24 cellular contexts compared by ENCODE assay signal in the genomic region with DNA sequence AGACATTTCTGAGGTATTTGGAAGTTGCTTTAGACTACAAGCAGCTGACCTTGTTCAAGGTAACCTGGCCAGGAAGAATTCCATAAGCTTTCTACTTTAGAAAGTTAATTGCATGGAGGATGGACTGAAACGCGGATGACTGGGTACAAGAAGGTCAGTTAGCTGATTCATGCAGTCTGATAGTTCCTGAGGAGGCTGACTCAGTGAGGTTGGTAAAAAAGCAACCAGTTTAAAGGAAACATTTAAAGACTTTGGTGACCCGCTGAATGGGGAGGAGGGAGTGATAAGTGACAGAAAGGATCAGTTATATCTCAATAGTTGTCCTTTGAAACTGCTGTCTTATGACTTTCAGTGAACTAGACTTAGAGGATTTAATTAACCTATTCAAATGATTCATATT.
DNase-seq lines count a peak whose midpoint lies in the region; FAIRE-seq and TF ChIP-seq lines count a peak whose summit lies in the region.
"Had no signal": no experiment of that assay in that cellular context is flagged by ENCODE, and none has a peak within 500 bp of the region (broad histone marks: within the 10 kb centered on the region; RNA-seq: fewer than 3 reads in every experiment).

No MANE protein-coding gene starts in this region.

- WGBS in mesendoderm (ENCODE audit: extremely low coverage, insufficient coverage, low lambda C conversion rate): no CpG with 5 or more reads among the region's 3 CpGs

- TF ChIP-seq CTCF in choroid plexus epithelial cell (conservative IDR thresholded peaks at IDR 0.05; ENCODE audit: low read depth, low read length): no peak
- no peak for TF ChIP-seq CTCF in tibial artery (IDR thresholded peaks at IDR 0.05)
- no peak for TF ChIP-seq CTCF in D721Med (IDR thresholded peaks at IDR 0.05; ENCODE audit: insufficient read depth, missing control alignments)

- H3K79me2 ChIP-seq in mesendoderm (ENCODE audit: control insufficient read depth, insufficient read depth, low read length): no peaks in the 10 kb centered on the region

- no peaks in the 10 kb centered on the region for H3K79me1 ChIP-seq in mesendoderm (ENCODE audit: low read length)

- no peak overlapping the region for H3K18ac ChIP-seq in mesendoderm (ENCODE audit: low read length)

- no peak overlapping the region for H2BK5ac ChIP-seq in mesendoderm (ENCODE audit: low read length)

- no peak overlapping the region for H2BK120ac ChIP-seq in mesendoderm (ENCODE audit: low read depth, low read length)

- no peaks in the 10 kb centered on the region for H3K27me3 ChIP-seq in mesendoderm (ENCODE audit: insufficient read depth, low read length, poor library complexity)
- H3K27me3 ChIP-seq in tibial artery: no peaks in the 10 kb centered on the region
- H3K27me3 ChIP-seq: colonic mucosa, gastroesophageal sphincter, ovary, sigmoid colon, SJSA1, upper lobe of right lung had no signal

- H4K5ac ChIP-seq in mesendoderm (ENCODE audit: low read length): no peak overlapping the region

- no peak overlapping the region for H4K8ac ChIP-seq in mesendoderm (ENCODE audit: low read depth, low read length)

- H3K9ac ChIP-seq in mesendoderm (ENCODE audit: low read length): no peak overlapping the region

- H3K4me3 ChIP-seq in choroid plexus epithelial cell (ENCODE audit: low read depth, low read length) (no peak overlapping the region), mesendoderm (ENCODE audit: low read length) (no peak overlapping the region), tibial artery (no peak overlapping the region)
- H3K4me3 ChIP-seq: colonic mucosa, gastroesophageal sphincter, ovary, sigmoid colon, SJSA1, upper lobe of right lung had no signal

- H3K23ac ChIP-seq in mesendoderm (ENCODE audit: low read length): no peak overlapping the region

- no peak overlapping the region for H3K4me2 ChIP-seq in mesendoderm (ENCODE audit: low read length)

- H3K36me3 ChIP-seq in mesendoderm (ENCODE audit: control insufficient read depth, insufficient read depth, low read length) (no peaks in the 10 kb centered on the region), tibial artery (no peaks in the 10 kb centered on the region)
- H3K36me3 ChIP-seq: colonic mucosa, gastroesophageal sphincter, ovary, sigmoid colon, SJSA1, upper lobe of right lung had no signal

- no peak overlapping the region for H2AK5ac ChIP-seq in mesendoderm (ENCODE audit: low read length)

- no peak for TF ChIP-seq POLR2A in H54 (IDR thresholded peaks at IDR 0.05; ENCODE audit: low read depth, low read length)

- H3K4ac ChIP-seq in mesendoderm (ENCODE audit: low read depth, low read length): no peak overlapping the region

- peak; percentile 100 for FAIRE-seq in H54 (lab: Jason Lieb, UNC)
- FAIRE-seq in D721Med (lab: Jason Lieb, UNC): no peak

- intact Hi-C loops in tibial artery (cut with DNase I; ENCODE audit: low total_unique reads): no loop called here

- H3K4me1 ChIP-seq in mesendoderm (ENCODE audit: control insufficient read depth, low read depth, low read length) (no peaks in the 10 kb centered on the region), tibial artery (no peaks in the 10 kb centered on the region)
- H3K4me1 ChIP-seq: colonic mucosa, gastroesophageal sphincter, sigmoid colon, SJSA1, upper lobe of right lung had no signal

- no peak overlapping the region for H3K56ac ChIP-seq in mesendoderm (ENCODE audit: low read length)

- H3K27ac ChIP-seq in mesendoderm (ENCODE audit: low read depth, low read length) (no peak overlapping the region), tibial artery (no peak overlapping the region)
- H3K27ac ChIP-seq: colonic mucosa, gastroesophageal sphincter, ovary, sigmoid colon, SJSA1, upper lobe of right lung had no signal

- no peak for DNase-seq in H54 (ENCODE audit: insufficient read length, low spot score)
- DNase-seq in RKO (ENCODE audit: low spot score): peak; percentile 43
- peak; percentile 30 for DNase-seq in choroid plexus epithelial cell (ENCODE audit: low read depth)
- DNase-seq in mesendoderm: peak; percentile 25
- no peak for DNase-seq in DMS153 (lab: John Stamatoyannopoulos, UW)
- DNase-seq in tibial artery: no peak
- DNase-seq in NCI-H510A treated with DMSO at 0.1 percent for 48 hours (lab: John Stamatoyannopoulos, UW): no peak
- no peak for DNase-seq in D721Med (ENCODE audit: insufficient read length, low spot score)
- DNase-seq: activated effector memory CD4-positive, alpha-beta T cell treated with anti-CD3 and anti-CD28 coated beads, Interleukin-2, amount 50 U/mL, for 16 hours; amygdala; CD8-positive, alpha-beta T cell; colonic mucosa; DND-41; NCI-H1048; NCI-H2029; NCI-H524; ovary; sigmoid colon; stimulated activated CD4-positive, alpha-beta T cell treated with anti-CD3 and anti-CD28 coated beads, Interleukin-1b, Interleukin-23, amount 100 ng/mL, for 48 hours; stimulated activated naive CD8-positive, alpha-beta T cell treated with anti-CD3 and anti-CD28 coated beads, Interleukin-15, amount 100 ng/mL, for 72 hours; T1000; upper lobe of right lung had no signal

- H3K9me3 ChIP-seq in tibial artery: no peaks in the 10 kb centered on the region
- H3K9me3 ChIP-seq: colonic mucosa, gastroesophageal sphincter, ovary, sigmoid colon, SJSA1, upper lobe of right lung had no signal

- no peak overlapping the region for H2BK15ac ChIP-seq in mesendoderm (replicated peaks; ENCODE audit: low read depth)

Comparison
In these comparisons a context has a peak if more than half of its experiments do, and no peak if none do; other contexts are left out.
1. DNase-seq: peak in RKO (single experiment), choroid plexus epithelial cell (single experiment) and mesendoderm (single experiment); none in H54 (single experiment), DMS153 (single experiment), tibial artery (0 of 2), NCI-H510A treated with DMSO at 0.1 percent for 48 hours (single experiment) and D721Med (single experiment).